7 cellular contexts compared by ENCODE assay signal in the genomic region with DNA sequence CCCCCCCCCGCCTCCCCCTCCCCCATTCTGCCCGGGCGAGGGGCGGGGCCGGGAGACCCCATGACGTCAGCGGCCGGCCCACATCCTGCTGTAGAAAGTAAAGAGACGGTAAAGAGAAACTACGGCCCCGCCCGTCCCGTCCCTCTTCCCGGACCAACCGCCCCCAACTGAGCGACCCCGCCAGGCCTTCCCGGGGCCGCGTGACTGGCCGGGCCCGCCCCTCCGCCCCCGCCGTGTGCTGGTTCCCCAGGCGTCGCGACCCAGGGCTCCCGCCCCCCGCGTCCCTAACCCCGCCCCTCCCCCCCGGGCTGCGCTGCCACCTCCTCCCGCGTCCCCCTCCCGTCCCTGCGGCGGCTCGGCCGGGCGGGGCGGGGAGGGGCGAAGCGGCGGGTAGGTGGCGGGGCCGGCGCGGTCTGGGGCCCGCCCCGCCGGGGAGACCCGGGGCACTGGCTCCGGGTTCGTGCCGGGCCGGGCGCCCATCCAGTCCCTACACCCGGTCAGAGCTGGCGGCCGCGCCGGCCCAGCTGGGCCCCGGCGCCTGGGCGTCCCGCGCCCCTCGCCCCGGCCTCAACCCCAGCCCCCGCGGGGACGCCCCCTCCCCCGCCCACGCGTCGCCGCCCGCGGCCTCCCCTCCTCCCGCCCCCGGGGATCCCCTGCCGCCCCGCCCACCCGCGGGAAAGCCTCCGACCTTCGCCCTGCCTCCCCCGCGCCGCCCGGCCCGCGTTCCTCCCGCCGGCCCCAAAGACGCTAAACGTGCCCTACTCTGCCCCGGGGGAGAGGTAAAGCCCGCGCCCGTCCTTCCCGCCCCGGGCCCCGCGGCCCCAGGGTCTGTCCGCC. TPM values are rescaled to one million over a fixed set of nuclear protein-coding genes. Genes with fewer than 3 reads are reported as not detected.
DNase-seq lines count a peak whose midpoint lies in the region; ATAC-seq lines count a peak whose summit lies in the region.

No MANE protein-coding gene starts in this region.

- peaks cover 12% of the 10 kb centered on the region for H3K9me3 Mint-ChIP-seq in T-helper 2 cell treated with Interferon-gamma antibody and Interleukin-4, amounts not matched to agents 5 μg/mL and 100 μg/mL, for 36 hours

- H3K4me1 Mint-ChIP-seq in T-helper 2 cell treated with Interferon-gamma antibody and Interleukin-4, amounts not matched to agents 5 μg/mL and 100 μg/mL, for 36 hours (ENCODE audit: low read depth) = peaks cover 52% of the 10 kb centered on the region

- H3K4me1 ChIP-seq in right cardiac atrium (ENCODE audit: control insufficient read depth, insufficient read depth, low read length) = no peaks in the 10 kb centered on the region

- intact Hi-C loops in right cardiac atrium (cut with DNase I) = no loop called here
- intact Hi-C loops in sciatic nerve (cut with DNase I) = loop anchor here (10.0 kb wide), 1 partner anchor 307 kb away; no protein-coding TSS in a partner anchor

- no peaks in the 10 kb centered on the region for H3K9me3 ChIP-seq in right cardiac atrium (ENCODE audit: control insufficient read depth, low read length)

- H3K27me3 Mint-ChIP-seq in T-helper 2 cell treated with Interferon-gamma antibody and Interleukin-4, amounts not matched to agents 5 μg/mL and 100 μg/mL, for 36 hours (ENCODE audit: low read depth) = no peaks in the 10 kb centered on the region

- peaks cover 26% of the 10 kb centered on the region for H3K36me3 Mint-ChIP-seq in T-helper 2 cell treated with Interferon-gamma antibody and Interleukin-4, amounts not matched to agents 5 μg/mL and 100 μg/mL, for 36 hours (ENCODE audit: low read depth)

- H3K27ac ChIP-seq in right cardiac atrium (ENCODE audit: low read length) = peak overlapping the region; percentile 91

- H3K27me3 ChIP-seq in right cardiac atrium (ENCODE audit: control insufficient read depth, insufficient read depth) = no peaks in the 10 kb centered on the region

- DNase-seq in NCI-H2029 (lab: John Stamatoyannopoulos, UW) (peak; percentile 97), anterior cingulate cortex (lab: John Stamatoyannopoulos, UW) (peak in 57 of 58 donors; percentile 61 to 96 (median 89)), right cardiac atrium (peak; percentile 99 to 100 (median 99)), sciatic nerve (ENCODE audit: low spot score) (peak; percentile 98)
- peak; percentile 95 for DNase-seq in T-helper 2 cell treated with Interferon-gamma antibody and Interleukin-4, amounts not matched to agents 5 μg/mL and 100 μg/mL, for 36 hours (ENCODE audit: low spot score)

- peak; percentile 26 for ATAC-seq in GM18508 (IDR thresholded peaks at IDR 0.05; ENCODE audit: insufficient read depth, unreplicated experiment)
- ATAC-seq in HG02943 (IDR thresholded peaks at IDR 0.05; ENCODE audit: low read depth, unreplicated experiment) = peak; percentile 51
- peak; percentile 95 to 96 for ATAC-seq in right cardiac atrium
- peak; percentile 95 for ATAC-seq in sciatic nerve

- WGBS in right cardiac atrium = under 1% methylated on average over 107 of the region's 108 CpGs

- peak overlapping the region; percentile 93 for H3K4me3 ChIP-seq in right cardiac atrium (ENCODE audit: low read length)

- peak overlapping the region; percentile 97 for H3K4me3 Mint-ChIP-seq in T-helper 2 cell treated with Interferon-gamma antibody and Interleukin-4, amounts not matched to agents 5 μg/mL and 100 μg/mL, for 36 hours

- H3K27ac Mint-ChIP-seq in T-helper 2 cell treated with Interferon-gamma antibody and Interleukin-4, amounts not matched to agents 5 μg/mL and 100 μg/mL, for 36 hours = peak overlapping the region; percentile 99

RNA-seq across cellular contexts. Expression of a gene that starts 0.6 kb away (rescaled TPM):
- total RNA-seq in right cardiac atrium = 10 to 100 TPM; 12.4 to 16.9 (median 15.4) TPM
- polyA plus RNA-seq in right cardiac atrium = 5.1 TPM
- total RNA-seq in sciatic nerve = 48.6 TPM

Comparison
In these comparisons a context has a peak if more than half of its experiments do, and no peak if none do; other contexts are left out.
1. Peak in every context shown above with its lines: DNase-seq, ATAC-seq, H3K4me3 ChIP-seq and H3K27ac ChIP-seq.
2. ATAC-seq: peak in every context shown above with its lines; median percentile 96 in right cardiac atrium; 95 in sciatic nerve; 51 in HG02943; 26 in GM18508.